ENCODE assay signal across 15 cellular contexts in the genomic region with DNA sequence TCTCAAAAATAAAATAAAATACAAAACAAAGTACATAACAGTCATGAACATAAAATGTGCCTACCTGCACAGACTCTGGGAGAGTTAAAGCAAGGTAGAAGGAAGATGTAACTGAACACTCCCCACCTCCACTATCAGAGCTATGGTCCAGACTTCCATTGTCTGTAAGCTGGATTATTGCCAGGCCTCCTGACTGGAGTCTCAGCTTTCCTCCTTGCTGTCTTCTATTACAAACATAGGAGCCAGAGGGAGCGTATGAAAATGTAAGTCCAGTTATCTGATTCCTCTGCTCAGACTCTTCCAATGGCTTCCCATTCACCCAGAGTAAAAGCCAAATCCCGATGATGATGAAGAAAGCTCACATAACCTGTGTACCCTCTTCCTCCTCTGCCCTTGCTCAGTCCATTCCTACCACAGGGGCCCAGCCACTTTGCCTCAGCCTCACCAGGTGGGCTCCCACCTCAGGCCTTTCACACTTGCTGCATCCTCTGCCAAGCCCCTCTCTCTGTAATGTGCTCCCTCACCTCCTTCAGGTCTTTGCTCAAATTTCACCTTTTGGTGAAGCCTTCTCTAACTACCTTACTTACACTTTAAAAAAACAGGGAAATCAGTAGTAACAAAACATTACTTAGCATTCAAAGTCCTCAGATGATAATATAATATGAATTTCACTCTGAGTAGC.
A peak's percentile ranks its signal among the peaks of the same experiment; 100 is the strongest.
DNase-seq lines count a peak whose midpoint lies in the region; ATAC-seq and TF ChIP-seq lines count a peak whose summit lies in the region.
"Had no signal": no experiment of that assay in that cellular context is flagged by ENCODE, and none has a peak within 500 bp of the region (broad histone marks: within the 10 kb centered on the region; RNA-seq: fewer than 3 reads in every experiment).

No MANE protein-coding gene starts in this region.

- H3K27me3 Mint-ChIP-seq in WTC11 (ENCODE audit: low read depth): no peaks in the 10 kb centered on the region
- no peaks in the 10 kb centered on the region for H3K27me3 Mint-ChIP-seq in activated T-helper 2 cell treated with anti-CD3 and anti-CD28 coated beads, Interferon-gamma antibody, Interleukin-2, Interleukin-4, amounts not matched to agents 10 μg/mL and 5 μg/mL and 100 μg/mL, durations not matched to agents 14 hours and 24 hours and 36 hours (ENCODE audit: low read depth)

- no peaks in the 10 kb centered on the region for H3K36me3 Mint-ChIP-seq in WTC11
- H3K36me3 Mint-ChIP-seq in activated T-helper 2 cell treated with anti-CD3 and anti-CD28 coated beads, Interferon-gamma antibody, Interleukin-2, Interleukin-4, amounts not matched to agents 10 μg/mL and 5 μg/mL and 100 μg/mL, durations not matched to agents 14 hours and 24 hours and 36 hours (ENCODE audit: low read depth): no peaks in the 10 kb centered on the region

- DNase-seq in NCI-H2029 (lab: John Stamatoyannopoulos, UW): peak; percentile 16
- DNase-seq in NCI-H2029 treated with DMSO at 0.1 percent for 48 hours (lab: John Stamatoyannopoulos, UW): no peak
- DNase-seq in NCI-H1105 (lab: John Stamatoyannopoulos, UW): peak; percentile 11
- no peak for DNase-seq in WTC11 (ENCODE audit: low spot score)
- peak; percentile 12 for DNase-seq in myocyte (ENCODE audit: low read depth)
- no peak for DNase-seq in activated T-helper 2 cell treated with anti-CD3 and anti-CD28 coated beads, Interferon-gamma antibody, Interleukin-2, Interleukin-4, amounts not matched to agents 10 μg/mL and 5 μg/mL and 100 μg/mL, durations not matched to agents 14 hours and 24 hours and 36 hours (ENCODE audit: low spot score)
- DNase-seq: Caco-2, NCI-H187, NCI-H226, NCI-H82, RPMI8226 had no signal

- H3K27ac Mint-ChIP-seq in WTC11: peak overlapping the region; percentile 30; the same call in 1 of the 2 replicates
- H3K27ac Mint-ChIP-seq in activated T-helper 2 cell treated with anti-CD3 and anti-CD28 coated beads, Interferon-gamma antibody, Interleukin-2, Interleukin-4, amounts not matched to agents 10 μg/mL and 5 μg/mL and 100 μg/mL, durations not matched to agents 14 hours and 24 hours and 36 hours: no peak overlapping the region

- no peaks in the 10 kb centered on the region for H3K9me3 Mint-ChIP-seq in WTC11
- H3K9me3 Mint-ChIP-seq in activated T-helper 2 cell treated with anti-CD3 and anti-CD28 coated beads, Interferon-gamma antibody, Interleukin-2, Interleukin-4, amounts not matched to agents 10 μg/mL and 5 μg/mL and 100 μg/mL, durations not matched to agents 14 hours and 24 hours and 36 hours: no peaks in the 10 kb centered on the region

- intact Hi-C loops in activated T-helper 2 cell treated with anti-CD3 and anti-CD28 coated beads, Interferon-gamma antibody, Interleukin-2, Interleukin-4, amounts not matched to agents 10 μg/mL and 5 μg/mL and 100 μg/mL, durations not matched to agents 14 hours and 24 hours and 36 hours (cut with micrococcal nuclease): loop anchor here (5.0 kb wide), 1 partner anchor 548 kb away; no protein-coding TSS in a partner anchor

- POLR2A ChIA-PET in WTC11 (lab: Charles Lee): no interaction called here

- ATAC-seq in WTC11 (peak; percentile 81), HG02759 (IDR thresholded peaks at IDR 0.05; ENCODE audit: unreplicated experiment) (no peak), HG03439 (IDR thresholded peaks at IDR 0.05; ENCODE audit: unreplicated experiment) (no peak)
- ATAC-seq: A549, K562 had no signal

- H3K4me3 Mint-ChIP-seq in WTC11: no peak overlapping the region
- no peak overlapping the region for H3K4me3 Mint-ChIP-seq in activated T-helper 2 cell treated with anti-CD3 and anti-CD28 coated beads, Interferon-gamma antibody, Interleukin-2, Interleukin-4, amounts not matched to agents 10 μg/mL and 5 μg/mL and 100 μg/mL, durations not matched to agents 14 hours and 24 hours and 36 hours (ENCODE audit: low read depth)

- H3K4me1 Mint-ChIP-seq in WTC11: peaks cover 23% of the 10 kb centered on the region
- no peaks in the 10 kb centered on the region for H3K4me1 Mint-ChIP-seq in activated T-helper 2 cell treated with anti-CD3 and anti-CD28 coated beads, Interferon-gamma antibody, Interleukin-2, Interleukin-4, amounts not matched to agents 10 μg/mL and 5 μg/mL and 100 μg/mL, durations not matched to agents 14 hours and 24 hours and 36 hours (ENCODE audit: low read depth)

- CTCF ChIA-PET in WTC11 (lab: Charles Lee): no interaction called here

- no peak for TF ChIP-seq CTCF in WTC11 (IDR thresholded peaks at IDR 0.05)

TF ChIP-seq in WTC11, 78 proteins besides CTCF, POLR2A, EP300 and RAD21 (continues in another document):
- TF ChIP-seq RORB (CRISPR knock-in tag; IDR thresholded peaks at IDR 0.05) (no peak), NR2C2 (CRISPR knock-in tag; IDR thresholded peaks at IDR 0.05) (no peak), KAT7 (CRISPR knock-in tag; IDR thresholded peaks at IDR 0.05; ENCODE audit: borderline replicate concordance) (no peak), TEAD1 (CRISPR knock-in tag; IDR thresholded peaks at IDR 0.05) (no peak), ZNF396 (CRISPR knock-in tag; IDR thresholded peaks at IDR 0.05; ENCODE audit: borderline replicate concordance) (no peak), ETV6 (CRISPR knock-in tag; IDR thresholded peaks at IDR 0.05) (no peak), PRRX2 (CRISPR knock-in tag; IDR thresholded peaks at IDR 0.05) (no peak), SOX15 (CRISPR knock-in tag; IDR thresholded peaks at IDR 0.05) (no peak), ZBTB21 (CRISPR knock-in tag; IDR thresholded peaks at IDR 0.05; ENCODE audit: borderline replicate concordance) (no peak)
- TF ChIP-seq, protein P1, sequence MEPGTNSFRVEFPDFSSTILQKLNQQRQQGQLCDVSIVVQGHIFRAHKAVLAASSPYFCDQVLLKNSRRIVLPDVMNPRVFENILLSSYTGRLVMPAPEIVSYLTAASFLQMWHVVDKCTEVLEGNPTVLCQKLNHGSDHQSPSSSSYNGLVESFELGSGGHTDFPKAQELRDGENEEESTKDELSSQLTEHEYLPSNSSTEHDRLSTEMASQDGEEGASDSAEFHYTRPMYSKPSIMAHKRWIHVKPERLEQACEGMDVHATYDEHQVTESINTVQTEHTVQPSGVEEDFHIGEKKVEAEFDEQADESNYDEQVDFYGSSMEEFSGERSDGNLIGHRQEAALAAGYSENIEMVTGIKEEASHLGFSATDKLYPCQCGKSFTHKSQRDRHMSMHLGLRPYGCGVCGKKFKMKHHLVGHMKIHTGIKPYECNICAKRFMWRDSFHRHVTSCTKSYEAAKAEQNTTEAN (CRISPR knock-in tag; IDR thresholded peaks at IDR 0.05): no peak
- TF ChIP-seq, protein P2, sequence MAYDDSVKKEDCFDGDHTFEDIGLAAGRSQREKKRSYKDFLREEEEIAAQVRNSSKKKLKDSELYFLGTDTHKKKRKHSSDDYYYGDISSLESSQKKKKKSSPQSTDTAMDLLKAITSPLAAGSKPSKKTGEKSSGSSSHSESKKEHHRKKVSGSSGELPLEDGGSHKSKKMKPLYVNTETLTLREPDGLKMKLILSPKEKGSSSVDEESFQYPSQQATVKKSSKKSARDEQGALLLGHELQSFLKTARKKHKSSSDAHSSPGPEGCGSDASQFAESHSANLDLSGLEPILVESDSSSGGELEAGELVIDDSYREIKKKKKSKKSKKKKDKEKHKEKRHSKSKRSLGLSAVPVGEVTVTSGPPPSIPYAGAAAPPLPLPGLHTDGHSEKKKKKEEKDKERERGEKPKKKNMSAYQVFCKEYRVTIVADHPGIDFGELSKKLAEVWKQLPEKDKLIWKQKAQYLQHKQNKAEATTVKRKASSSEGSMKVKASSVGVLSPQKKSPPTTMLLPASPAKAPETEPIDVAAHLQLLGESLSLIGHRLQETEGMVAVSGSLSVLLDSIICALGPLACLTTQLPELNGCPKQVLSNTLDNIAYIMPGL (CRISPR knock-in tag; IDR thresholded peaks at IDR 0.05): no peak
- TF ChIP-seq, protein P3, sequence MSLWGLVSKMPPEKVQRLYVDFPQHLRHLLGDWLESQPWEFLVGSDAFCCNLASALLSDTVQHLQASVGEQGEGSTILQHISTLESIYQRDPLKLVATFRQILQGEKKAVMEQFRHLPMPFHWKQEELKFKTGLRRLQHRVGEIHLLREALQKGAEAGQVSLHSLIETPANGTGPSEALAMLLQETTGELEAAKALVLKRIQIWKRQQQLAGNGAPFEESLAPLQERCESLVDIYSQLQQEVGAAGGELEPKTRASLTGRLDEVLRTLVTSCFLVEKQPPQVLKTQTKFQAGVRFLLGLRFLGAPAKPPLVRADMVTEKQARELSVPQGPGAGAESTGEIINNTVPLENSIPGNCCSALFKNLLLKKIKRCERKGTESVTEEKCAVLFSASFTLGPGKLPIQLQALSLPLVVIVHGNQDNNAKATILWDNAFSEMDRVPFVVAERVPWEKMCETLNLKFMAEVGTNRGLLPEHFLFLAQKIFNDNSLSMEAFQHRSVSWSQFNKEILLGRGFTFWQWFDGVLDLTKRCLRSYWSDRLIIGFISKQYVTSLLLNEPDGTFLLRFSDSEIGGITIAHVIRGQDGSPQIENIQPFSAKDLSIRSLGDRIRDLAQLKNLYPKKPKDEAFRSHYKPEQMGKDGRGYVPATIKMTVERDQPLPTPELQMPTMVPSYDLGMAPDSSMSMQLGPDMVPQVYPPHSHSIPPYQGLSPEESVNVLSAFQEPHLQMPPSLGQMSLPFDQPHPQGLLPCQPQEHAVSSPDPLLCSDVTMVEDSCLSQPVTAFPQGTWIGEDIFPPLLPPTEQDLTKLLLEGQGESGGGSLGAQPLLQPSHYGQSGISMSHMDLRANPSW (CRISPR knock-in tag; conservative IDR thresholded peaks at IDR 0.05; ENCODE audit: low read depth): no peak
- TF ChIP-seq, protein P4, sequence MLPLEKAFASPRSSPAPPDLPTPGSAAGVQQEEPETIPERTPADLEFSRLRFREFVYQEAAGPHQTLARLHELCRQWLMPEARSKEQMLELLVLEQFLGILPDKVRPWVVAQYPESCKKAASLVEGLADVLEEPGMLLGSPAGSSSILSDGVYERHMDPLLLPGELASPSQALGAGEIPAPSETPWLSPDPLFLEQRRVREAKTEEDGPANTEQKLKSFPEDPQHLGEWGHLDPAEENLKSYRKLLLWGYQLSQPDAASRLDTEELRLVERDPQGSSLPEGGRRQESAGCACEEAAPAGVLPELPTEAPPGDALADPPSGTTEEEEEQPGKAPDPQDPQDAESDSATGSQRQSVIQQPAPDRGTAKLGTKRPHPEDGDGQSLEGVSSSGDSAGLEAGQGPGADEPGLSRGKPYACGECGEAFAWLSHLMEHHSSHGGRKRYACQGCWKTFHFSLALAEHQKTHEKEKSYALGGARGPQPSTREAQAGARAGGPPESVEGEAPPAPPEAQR (CRISPR knock-in tag; IDR thresholded peaks at IDR 0.05): no peak
- TF ChIP-seq, protein P5, sequence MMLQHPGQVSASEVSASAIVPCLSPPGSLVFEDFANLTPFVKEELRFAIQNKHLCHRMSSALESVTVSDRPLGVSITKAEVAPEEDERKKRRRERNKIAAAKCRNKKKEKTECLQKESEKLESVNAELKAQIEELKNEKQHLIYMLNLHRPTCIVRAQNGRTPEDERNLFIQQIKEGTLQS (CRISPR knock-in tag; conservative IDR thresholded peaks at IDR 0.05): no peak

Comparison
In these comparisons a context has a peak if more than half of its experiments do, and no peak if none do; other contexts are left out.
1. DNase-seq: peak in NCI-H2029 (single experiment), NCI-H1105 (single experiment) and myocyte (single experiment); none in NCI-H2029 treated with DMSO at 0.1 percent for 48 hours (single experiment), WTC11 (single experiment) and activated T-helper 2 cell treated with anti-CD3 and anti-CD28 coated beads, Interferon-gamma antibody, Interleukin-2, Interleukin-4, amounts not matched to agents 10 μg/mL and 5 μg/mL and 100 μg/mL, durations not matched to agents 14 hours and 24 hours and 36 hours (single experiment).